Comparison of ENCODE assay signal across 16 cellular contexts in the genomic region with DNA sequence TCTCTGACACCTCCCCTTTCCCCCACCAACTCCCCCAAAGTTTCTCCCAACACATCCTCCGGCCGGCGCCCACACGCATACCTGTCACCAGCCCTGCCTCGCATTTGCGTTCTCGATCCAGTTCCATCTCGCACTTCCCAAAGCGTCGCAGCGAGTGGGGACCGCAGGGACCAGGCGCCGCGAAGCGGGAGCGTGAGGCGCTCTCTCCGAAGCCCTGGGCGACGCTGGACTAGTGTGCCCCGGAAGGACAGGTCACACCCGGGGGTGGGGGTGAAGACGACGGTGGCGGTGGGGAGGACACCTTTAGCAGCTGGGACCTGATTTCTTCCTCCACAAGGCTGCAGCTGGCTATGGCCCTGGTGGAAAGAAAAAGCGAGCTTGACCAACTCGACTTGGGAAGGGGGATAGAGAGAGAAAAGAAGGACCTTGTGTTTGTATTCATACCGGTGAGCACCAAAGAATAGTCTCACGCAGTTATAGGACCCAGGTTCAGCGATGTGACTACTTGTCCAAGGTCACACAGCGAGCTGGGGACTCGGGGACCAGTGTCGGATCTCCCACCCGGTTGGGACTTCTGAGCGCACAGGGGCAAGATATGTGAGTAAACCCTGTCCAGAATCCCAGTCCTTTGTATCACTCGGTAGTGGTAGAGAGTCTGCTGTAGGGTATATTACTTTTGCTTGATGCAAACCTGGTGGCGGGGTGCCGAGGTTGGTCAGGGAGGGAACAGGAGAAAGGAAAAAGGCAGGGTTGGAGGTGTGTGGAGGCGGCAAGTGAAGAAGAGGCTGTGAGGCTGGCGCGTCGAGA. TPM values are rescaled to one million over a fixed set of nuclear protein-coding genes. Genes with fewer than 3 reads are reported as not detected.
DNase-seq lines count a peak whose midpoint lies in the region; ATAC-seq and TF ChIP-seq lines count a peak whose summit lies in the region.
"Had no signal": no experiment of that assay in that cellular context is flagged by ENCODE, and none has a peak within 500 bp of the region (broad histone marks: within the 10 kb centered on the region; RNA-seq: fewer than 3 reads in every experiment).

No MANE protein-coding gene starts in this region.

- H3K27me3 ChIP-seq in right atrium auricular region (peaks cover 18 to 25% of the 10 kb centered on the region in 2 donors), iPS-20b (ENCODE audit: insufficient read depth, low read length) (peaks cover 86% of the 10 kb centered on the region)

- peak overlapping the region in 1 of 2 donors; percentile 83 for H3K4me3 Mint-ChIP-seq in CD14-positive monocyte
- H3K4me3 Mint-ChIP-seq: mesothelial cell of epicardium had no signal

- peaks cover 0 to 18% of the 10 kb centered on the region in 2 donors for H3K36me3 Mint-ChIP-seq in CD14-positive monocyte
- H3K36me3 Mint-ChIP-seq: mesothelial cell of epicardium had no signal

- H3K36me3 ChIP-seq in right atrium auricular region (no peaks in the 10 kb centered on the region), iPS-20b (ENCODE audit: insufficient read depth, low read depth, low read length) (no peaks in the 10 kb centered on the region)
- H3K36me3 ChIP-seq: breast epithelium, suprapubic skin had no signal

- no peaks in the 10 kb centered on the region for H3K9me3 ChIP-seq in right atrium auricular region
- H3K9me3 ChIP-seq in iPS-20b (ENCODE audit: insufficient read depth, low read depth, low read length): no peaks in the 10 kb centered on the region
- H3K9me3 ChIP-seq: breast epithelium, suprapubic skin had no signal

- H3K9me3 Mint-ChIP-seq in CD14-positive monocyte: peaks cover 0 to 35% (median 23%) of the 10 kb centered on the region in 7 donors
- H3K9me3 Mint-ChIP-seq: mesothelial cell of epicardium had no signal

- H3K27me3 Mint-ChIP-seq in CD14-positive monocyte (ENCODE audit: low read depth in 3 of 3): peaks cover 67 to 77% (median 76%) of the 10 kb centered on the region in 3 donors

- H3K27ac ChIP-seq in right atrium auricular region: no peak overlapping the region
- no peak overlapping the region for H3K27ac ChIP-seq in iPS-20b (ENCODE audit: low read length)
- H3K27ac ChIP-seq: breast epithelium, suprapubic skin had no signal

- no peak overlapping the region for H3K9ac ChIP-seq in iPS-20b (ENCODE audit: low read depth, low read length)

- peaks cover 0 to 23% of the 10 kb centered on the region in 2 donors for H3K4me1 ChIP-seq in right atrium auricular region
- H3K4me1 ChIP-seq in iPS-20b (ENCODE audit: insufficient read depth, low read length): no peaks in the 10 kb centered on the region; the same call in 1 of the 2 replicates
- H3K4me1 ChIP-seq: breast epithelium had no signal

- H3K4me1 Mint-ChIP-seq in CD14-positive monocyte: peaks cover 36% of the 10 kb centered on the region
- H3K4me1 Mint-ChIP-seq: mesothelial cell of epicardium had no signal

- intact Hi-C loops in Right ventricle myocardium superior (cut with DNase I): no loop called here
- intact Hi-C loops in CD14-positive monocyte (cut with micrococcal nuclease): no loop called here

- H3K27ac Mint-ChIP-seq in CD14-positive monocyte: no peak overlapping the region
- H3K27ac Mint-ChIP-seq: mesothelial cell of epicardium had no signal

- no peak for ATAC-seq in Right ventricle myocardium superior (ENCODE audit: poor library complexity)
- ATAC-seq in SK-N-SH treated with all-trans-retinoic acid at 6 μM for 48 hours: peak; percentile 46
- ATAC-seq: GM12878 had no signal

- DNase-seq in Right ventricle myocardium superior (peak; percentile 12), right atrium auricular region (ENCODE audit: low spot score) (no peak), CD14-positive monocyte (ENCODE audit: low spot score) (no peak), NK-92 (lab: John Stamatoyannopoulos, UW; ENCODE audit: unreplicated experiment) (no peak), GM20000 (ENCODE audit: low spot score) (no peak)
- DNase-seq: NCI-H187, NCI-H510A treated with DMSO at 0.1 percent for 48 hours had no signal

- TF ChIP-seq CTCF in right atrium auricular region (IDR thresholded peaks at IDR 0.05) (no peak), CD14-positive monocyte (IDR thresholded peaks at IDR 0.05) (no peak), GM20000 (IDR thresholded peaks at IDR 0.05; ENCODE audit: extremely low read depth, missing control alignments) (no peak)

- H3K4me3 ChIP-seq in right atrium auricular region: no peak overlapping the region
- peak overlapping the region; percentile 58 for H3K4me3 ChIP-seq in iPS-20b (ENCODE audit: low read length)
- H3K4me3 ChIP-seq: GM12878, suprapubic skin had no signal

TF ChIP-seq in SK-N-SH treated with all-trans-retinoic acid at 6 μM for 48 hours, 23 proteins besides CTCF, POLR2A, EP300 and RAD21 (continues in another document):
- TF ChIP-seq SNAI2 (CRISPR knock-in tag; IDR thresholded peaks at IDR 0.05) (no peak), ARNTL (CRISPR knock-in tag; IDR thresholded peaks at IDR 0.05; ENCODE audit: borderline replicate concordance, low read depth) (no peak), OSR1 (CRISPR knock-in tag; IDR thresholded peaks at IDR 0.05) (no peak), TCF4 (CRISPR knock-in tag; IDR thresholded peaks at IDR 0.05; ENCODE audit: borderline replicate concordance) (no peak), ISL1 (CRISPR knock-in tag; IDR thresholded peaks at IDR 0.05) (no peak), ZNF565 (CRISPR knock-in tag; conservative IDR thresholded peaks at IDR 0.05; ENCODE audit: low read depth) (no peak), ZFP30 (CRISPR knock-in tag; IDR thresholded peaks at IDR 0.05) (no peak), BACH2 (CRISPR knock-in tag; IDR thresholded peaks at IDR 0.05; ENCODE audit: borderline replicate concordance) (no peak)
- TF ChIP-seq, protein P1, sequence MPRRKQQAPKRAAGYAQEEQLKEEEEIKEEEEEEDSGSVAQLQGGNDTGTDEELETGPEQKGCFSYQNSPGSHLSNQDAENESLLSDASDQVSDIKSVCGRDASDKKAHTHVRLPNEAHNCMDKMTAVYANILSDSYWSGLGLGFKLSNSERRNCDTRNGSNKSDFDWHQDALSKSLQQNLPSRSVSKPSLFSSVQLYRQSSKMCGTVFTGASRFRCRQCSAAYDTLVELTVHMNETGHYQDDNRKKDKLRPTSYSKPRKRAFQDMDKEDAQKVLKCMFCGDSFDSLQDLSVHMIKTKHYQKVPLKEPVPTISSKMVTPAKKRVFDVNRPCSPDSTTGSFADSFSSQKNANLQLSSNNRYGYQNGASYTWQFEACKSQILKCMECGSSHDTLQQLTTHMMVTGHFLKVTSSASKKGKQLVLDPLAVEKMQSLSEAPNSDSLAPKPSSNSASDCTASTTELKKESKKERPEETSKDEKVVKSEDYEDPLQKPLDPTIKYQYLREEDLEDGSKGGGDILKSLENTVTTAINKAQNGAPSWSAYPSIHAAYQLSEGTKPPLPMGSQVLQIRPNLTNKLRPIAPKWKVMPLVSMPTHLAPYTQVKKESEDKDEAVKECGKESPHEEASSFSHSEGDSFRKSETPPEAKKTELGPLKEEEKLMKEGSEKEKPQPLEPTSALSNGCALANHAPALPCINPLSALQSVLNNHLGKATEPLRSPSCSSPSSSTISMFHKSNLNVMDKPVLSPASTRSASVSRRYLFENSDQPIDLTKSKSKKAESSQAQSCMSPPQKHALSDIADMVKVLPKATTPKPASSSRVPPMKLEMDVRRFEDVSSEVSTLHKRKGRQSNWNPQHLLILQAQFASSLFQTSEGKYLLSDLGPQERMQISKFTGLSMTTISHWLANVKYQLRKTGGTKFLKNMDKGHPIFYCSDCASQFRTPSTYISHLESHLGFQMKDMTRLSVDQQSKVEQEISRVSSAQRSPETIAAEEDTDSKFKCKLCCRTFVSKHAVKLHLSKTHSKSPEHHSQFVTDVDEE (CRISPR knock-in tag; IDR thresholded peaks at IDR 0.05): no peak
- TF ChIP-seq, protein P2, sequence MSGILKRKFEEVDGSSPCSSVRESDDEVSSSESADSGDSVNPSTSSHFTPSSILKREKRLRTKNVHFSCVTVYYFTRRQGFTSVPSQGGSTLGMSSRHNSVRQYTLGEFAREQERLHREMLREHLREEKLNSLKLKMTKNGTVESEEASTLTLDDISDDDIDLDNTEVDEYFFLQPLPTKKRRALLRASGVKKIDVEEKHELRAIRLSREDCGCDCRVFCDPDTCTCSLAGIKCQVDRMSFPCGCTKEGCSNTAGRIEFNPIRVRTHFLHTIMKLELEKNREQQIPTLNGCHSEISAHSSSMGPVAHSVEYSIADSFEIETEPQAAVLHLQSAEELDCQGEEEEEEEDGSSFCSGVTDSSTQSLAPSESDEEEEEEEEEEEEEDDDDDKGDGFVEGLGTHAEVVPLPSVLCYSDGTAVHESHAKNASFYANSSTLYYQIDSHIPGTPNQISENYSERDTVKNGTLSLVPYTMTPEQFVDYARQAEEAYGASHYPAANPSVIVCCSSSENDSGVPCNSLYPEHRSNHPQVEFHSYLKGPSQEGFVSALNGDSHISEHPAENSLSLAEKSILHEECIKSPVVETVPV (CRISPR knock-in tag; IDR thresholded peaks at IDR 0.05): no peak
- TF ChIP-seq, protein P3, sequence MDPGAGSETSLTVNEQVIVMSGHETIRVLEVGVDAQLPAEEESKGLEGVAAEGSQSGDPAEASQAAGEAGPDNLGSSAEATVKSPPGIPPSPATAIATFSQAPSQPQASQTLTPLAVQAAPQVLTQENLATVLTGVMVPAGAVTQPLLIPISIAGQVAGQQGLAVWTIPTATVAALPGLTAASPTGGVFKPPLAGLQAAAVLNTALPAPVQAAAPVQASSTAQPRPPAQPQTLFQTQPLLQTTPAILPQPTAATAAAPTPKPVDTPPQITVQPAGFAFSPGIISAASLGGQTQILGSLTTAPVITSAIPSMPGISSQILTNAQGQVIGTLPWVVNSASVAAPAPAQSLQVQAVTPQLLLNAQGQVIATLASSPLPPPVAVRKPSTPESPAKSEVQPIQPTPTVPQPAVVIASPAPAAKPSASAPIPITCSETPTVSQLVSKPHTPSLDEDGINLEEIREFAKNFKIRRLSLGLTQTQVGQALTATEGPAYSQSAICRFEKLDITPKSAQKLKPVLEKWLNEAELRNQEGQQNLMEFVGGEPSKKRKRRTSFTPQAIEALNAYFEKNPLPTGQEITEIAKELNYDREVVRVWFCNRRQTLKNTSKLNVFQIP (CRISPR knock-in tag; IDR thresholded peaks at IDR 0.05; ENCODE audit: borderline replicate concordance, low read depth): no peak
- TF ChIP-seq, protein P4, sequence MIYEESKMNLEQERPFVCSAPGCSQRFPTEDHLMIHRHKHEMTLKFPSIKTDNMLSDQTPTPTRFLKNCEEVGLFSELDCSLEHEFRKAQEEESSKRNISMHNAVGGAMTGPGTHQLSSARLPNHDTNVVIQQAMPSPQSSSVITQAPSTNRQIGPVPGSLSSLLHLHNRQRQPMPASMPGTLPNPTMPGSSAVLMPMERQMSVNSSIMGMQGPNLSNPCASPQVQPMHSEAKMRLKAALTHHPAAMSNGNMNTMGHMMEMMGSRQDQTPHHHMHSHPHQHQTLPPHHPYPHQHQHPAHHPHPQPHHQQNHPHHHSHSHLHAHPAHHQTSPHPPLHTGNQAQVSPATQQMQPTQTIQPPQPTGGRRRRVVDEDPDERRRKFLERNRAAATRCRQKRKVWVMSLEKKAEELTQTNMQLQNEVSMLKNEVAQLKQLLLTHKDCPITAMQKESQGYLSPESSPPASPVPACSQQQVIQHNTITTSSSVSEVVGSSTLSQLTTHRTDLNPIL (CRISPR knock-in tag; IDR thresholded peaks at IDR 0.05; ENCODE audit: low read depth): no peak

RNA-seq across cellular contexts. Expression of a gene that starts 0.6 kb away (rescaled TPM):
- total RNA-seq in Right ventricle myocardium superior (not detected), right atrium auricular region (not detected)
- polyA plus RNA-seq in CD14-positive monocyte: not detected
- total RNA-seq: breast epithelium, Daoy, GM12878, mesothelial cell of epicardium, suprapubic skin had no signal
- polyA plus RNA-seq: BJ, GM12878, keratinocyte had no signal
